7 cellular contexts compared by ENCODE assay signal in genomic region chr19:38850976-38851621, GRCh38. TPM values are rescaled to one million over a fixed set of nuclear protein-coding genes. Genes with fewer than 3 reads are reported as not detected.
A peak's percentile ranks its signal among the peaks of the same experiment; 100 is the strongest.
DNase-seq lines count a peak whose midpoint lies in the region; ATAC-seq and TF ChIP-seq lines count a peak whose summit lies in the region.

No MANE protein-coding gene starts in this region.

- intact Hi-C loops in activated CD4-positive, alpha-beta T cell treated with anti-CD3 and anti-CD28 coated beads, Interleukin-2, amount 10 ng/mL, durations not matched to agents 24 days and 14 days (cut with micrococcal nuclease), result loop anchor here (1.0 to 2.0 kb wide), 5 partner anchors 20 to 1120 kb away; partner anchors contain the start of genes ECH1, EIF3K, MRPS12 and NFKBIB

- H3K9me3 Mint-ChIP-seq in activated CD4-positive, alpha-beta T cell treated with anti-CD3 and anti-CD28 coated beads, Interleukin-2, amount 10 ng/mL, durations not matched to agents 24 days and 14 days, result no peaks in the 10 kb centered on the region
- H3K9me3 Mint-ChIP-seq in nephron, result no peaks in the 10 kb centered on the region

- no peak for ATAC-seq in GM18870 (IDR thresholded peaks at IDR 0.05; ENCODE audit: unreplicated experiment)
- no peak for ATAC-seq in HG03025 (IDR thresholded peaks at IDR 0.05; ENCODE audit: low FRiP score, unreplicated experiment)
- no peak for ATAC-seq in GM19035 (IDR thresholded peaks at IDR 0.05; ENCODE audit: unreplicated experiment)

- peaks cover 32% of the 10 kb centered on the region for H3K36me3 Mint-ChIP-seq in activated CD4-positive, alpha-beta T cell treated with anti-CD3 and anti-CD28 coated beads, Interleukin-2, amount 10 ng/mL, durations not matched to agents 24 days and 14 days (ENCODE audit: low read depth)
- peaks cover 26% of the 10 kb centered on the region for H3K36me3 Mint-ChIP-seq in nephron (ENCODE audit: low read depth)

- TF ChIP-seq CTCF in epithelial cell of proximal tubule (conservative IDR thresholded peaks at IDR 0.05; ENCODE audit: low read depth, low read length) (no peak), nephron (IDR thresholded peaks at IDR 0.05; ENCODE audit: unreplicated experiment in 3 of 3) (no peak)

- H3K4me1 ChIP-seq in HUES6 (ENCODE audit: control insufficient read depth, insufficient read depth, low read length), result peaks cover 5% of the 10 kb centered on the region; the same call in 1 of the 2 replicates

- H3K27ac Mint-ChIP-seq in activated CD4-positive, alpha-beta T cell treated with anti-CD3 and anti-CD28 coated beads, Interleukin-2, amount 10 ng/mL, durations not matched to agents 24 days and 14 days, result peak overlapping the region; percentile 100
- peak overlapping the region; percentile 90 to 99 (median 97) for H3K27ac Mint-ChIP-seq in nephron

- H3K4me3 ChIP-seq in HUES6 (ENCODE audit: low read depth, low read length), result peak overlapping the region; percentile 73
- peak overlapping the region; percentile 57 for H3K4me3 ChIP-seq in epithelial cell of proximal tubule (ENCODE audit: low read depth, low read length)

- H3K4me3 Mint-ChIP-seq in activated CD4-positive, alpha-beta T cell treated with anti-CD3 and anti-CD28 coated beads, Interleukin-2, amount 10 ng/mL, durations not matched to agents 24 days and 14 days, result peak overlapping the region; percentile 98
- H3K4me3 Mint-ChIP-seq in nephron, result peak overlapping the region; percentile 90 to 99 (median 91)

- H3K9me3 ChIP-seq in HUES6 (ENCODE audit: control insufficient read depth, insufficient read depth, low read depth, low read length), result 0 out of 2 replicates have a peak, but pooled peaks cover under 1% of the 10 kb centered on the region

- peak overlapping the region; percentile 69 for H3K27ac ChIP-seq in HUES6 (ENCODE audit: low read depth, low read length)

- H3K9ac ChIP-seq in HUES6 (ENCODE audit: low read length), result peak overlapping the region; percentile 61

- H3K27me3 ChIP-seq in HUES6 (ENCODE audit: control insufficient read depth, insufficient read depth, low read length), result no peaks in the 10 kb centered on the region

- peaks cover 28% of the 10 kb centered on the region for H3K36me3 ChIP-seq in HUES6 (ENCODE audit: control insufficient read depth, insufficient read depth, low read length)

- peaks cover 33% of the 10 kb centered on the region for H3K4me1 Mint-ChIP-seq in activated CD4-positive, alpha-beta T cell treated with anti-CD3 and anti-CD28 coated beads, Interleukin-2, amount 10 ng/mL, durations not matched to agents 24 days and 14 days
- peaks cover 34% of the 10 kb centered on the region for H3K4me1 Mint-ChIP-seq in nephron

- DNase-seq in activated CD4-positive, alpha-beta T cell treated with anti-CD3 and anti-CD28 coated beads, Interleukin-2, amount 10 ng/mL, durations not matched to agents 24 days and 14 days, result peak; percentile 77
- DNase-seq in epithelial cell of proximal tubule (ENCODE audit: low read depth), result no peak

- no peaks in the 10 kb centered on the region for H3K27me3 Mint-ChIP-seq in activated CD4-positive, alpha-beta T cell treated with anti-CD3 and anti-CD28 coated beads, Interleukin-2, amount 10 ng/mL, durations not matched to agents 24 days and 14 days
- peaks cover 9% of the 10 kb centered on the region for H3K27me3 Mint-ChIP-seq in nephron (ENCODE audit: low read depth)

RNA-seq across cellular contexts. Expression of gene HNRNPL, which starts 1.3 kb away (rescaled TPM):
- 686 and 695 TPM in 2 replicates for total RNA-seq in activated CD4-positive, alpha-beta T cell treated with anti-CD3 and anti-CD28 coated beads, Interleukin-2, amount 10 ng/mL, durations not matched to agents 24 days and 14 days
- total RNA-seq in epithelial cell of proximal tubule, result 224 and 403 TPM in 2 replicates

RNA-seq across cellular contexts. Expression of gene ECH1, which starts 19.5 kb away (rescaled TPM):
- 129 and 130 TPM in 2 replicates for total RNA-seq in activated CD4-positive, alpha-beta T cell treated with anti-CD3 and anti-CD28 coated beads, Interleukin-2, amount 10 ng/mL, durations not matched to agents 24 days and 14 days
- total RNA-seq in epithelial cell of proximal tubule, result 41.2 and 45.5 TPM in 2 replicates

RNA-seq across cellular contexts. Expression of gene RINL, which starts 27.0 kb away (rescaled TPM):
- 62.7 and 68.9 TPM in 2 replicates for total RNA-seq in activated CD4-positive, alpha-beta T cell treated with anti-CD3 and anti-CD28 coated beads, Interleukin-2, amount 10 ng/mL, durations not matched to agents 24 days and 14 days
- total RNA-seq in epithelial cell of proximal tubule, result 10.9 and 11.2 TPM in 2 replicates

RNA-seq across cellular contexts. Expression of gene LGALS4, which starts 38.4 kb away (rescaled TPM):
- 1.3 and 1.7 TPM in 2 replicates for total RNA-seq in activated CD4-positive, alpha-beta T cell treated with anti-CD3 and anti-CD28 coated beads, Interleukin-2, amount 10 ng/mL, durations not matched to agents 24 days and 14 days
- total RNA-seq in epithelial cell of proximal tubule, result not detected in 2 replicates

RNA-seq across cellular contexts. Expression of gene SIRT2, which starts 48.3 kb away (rescaled TPM):
- total RNA-seq in activated CD4-positive, alpha-beta T cell treated with anti-CD3 and anti-CD28 coated beads, Interleukin-2, amount 10 ng/mL, durations not matched to agents 24 days and 14 days, result 23.6 and 30.1 TPM in 2 replicates
- 26.1 and 43.5 TPM in 2 replicates for total RNA-seq in epithelial cell of proximal tubule
